In the genomic region with DNA sequence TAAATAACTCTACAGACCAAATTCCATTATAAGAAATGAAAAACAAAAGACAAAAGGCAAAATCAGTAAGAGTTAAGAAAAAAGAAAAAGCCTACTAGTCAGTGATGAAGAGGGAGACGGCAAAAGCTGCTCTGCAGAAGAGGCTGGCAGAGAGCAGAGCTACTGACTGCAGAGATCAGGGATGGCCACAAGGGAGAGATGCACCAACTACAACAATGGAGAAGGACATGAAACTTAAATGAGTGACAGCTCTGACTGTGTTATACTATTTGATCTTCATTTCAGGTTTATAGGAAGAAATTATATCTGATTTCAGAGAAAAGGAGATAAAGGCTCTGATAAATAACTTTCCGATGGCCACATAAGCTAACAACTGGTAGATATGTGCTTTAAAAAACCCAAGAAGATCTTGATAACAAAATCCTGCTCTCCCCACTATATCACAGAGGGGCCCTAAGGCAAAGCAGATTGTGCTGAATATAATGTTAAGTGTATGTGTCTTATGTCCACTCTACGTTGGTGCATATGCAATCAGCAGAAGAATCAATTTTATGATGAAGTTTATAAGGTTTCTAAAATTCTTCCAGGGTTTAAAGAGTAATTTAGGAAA, we compare ENCODE assay signal across 9 cellular contexts. TPM values are rescaled to one million over a fixed set of nuclear protein-coding genes. Genes with fewer than 3 reads are reported as not detected.
A peak's percentile ranks its signal among the peaks of the same experiment; 100 is the strongest.
DNase-seq lines count a peak whose midpoint lies in the region; ATAC-seq lines count a peak whose summit lies in the region.
"Had no signal": no experiment of that assay in that cellular context is flagged by ENCODE, and none has a peak within 500 bp of the region (broad histone marks: within the 10 kb centered on the region; RNA-seq: fewer than 3 reads in every experiment).

No MANE protein-coding gene starts in this region.

- no peak overlapping the region for H3K27ac Mint-ChIP-seq in activated T-cell treated with anti-CD3 and anti-CD28 coated beads, Interleukin-2, amount 50 U/mL, for 24 hours
- H3K27ac Mint-ChIP-seq: nephron had no signal

- peak; percentile 50 to 76 for ATAC-seq in activated T-cell treated with anti-CD3 and anti-CD28 coated beads, Interleukin-2, amount 50 U/mL, for 4 hours
- ATAC-seq in HG03520 (IDR thresholded peaks at IDR 0.05; ENCODE audit: unreplicated experiment), result peak; percentile 68
- ATAC-seq in HG03521 (IDR thresholded peaks at IDR 0.05; ENCODE audit: unreplicated experiment), result no peak
- ATAC-seq in HG03571 (IDR thresholded peaks at IDR 0.05; ENCODE audit: unreplicated experiment), result no peak

- H3K9me3 Mint-ChIP-seq in activated T-cell treated with anti-CD3 and anti-CD28 coated beads, Interleukin-2, amount 50 U/mL, for 4 hours, result no peaks in the 10 kb centered on the region
- H3K9me3 Mint-ChIP-seq in activated T-cell treated with anti-CD3 and anti-CD28 coated beads, Interleukin-2, amount 50 U/mL, for 24 hours, result no peaks in the 10 kb centered on the region
- H3K9me3 Mint-ChIP-seq: nephron had no signal

- H3K27me3 Mint-ChIP-seq in activated T-cell treated with anti-CD3 and anti-CD28 coated beads, Interleukin-2, amount 50 U/mL, for 4 hours (ENCODE audit: low read depth), result no peaks in the 10 kb centered on the region
- H3K27me3 Mint-ChIP-seq in activated T-cell treated with anti-CD3 and anti-CD28 coated beads, Interleukin-2, amount 50 U/mL, for 24 hours, result no peaks in the 10 kb centered on the region

- peaks cover 3% of the 10 kb centered on the region for H3K4me1 Mint-ChIP-seq in activated T-cell treated with anti-CD3 and anti-CD28 coated beads, Interleukin-2, amount 50 U/mL, for 4 hours (ENCODE audit: low read depth)
- peaks cover 4% of the 10 kb centered on the region for H3K4me1 Mint-ChIP-seq in activated T-cell treated with anti-CD3 and anti-CD28 coated beads, Interleukin-2, amount 50 U/mL, for 24 hours (ENCODE audit: low read depth)
- H3K4me1 Mint-ChIP-seq: nephron had no signal

- no peak for DNase-seq in activated T-cell treated with anti-CD3 and anti-CD28 coated beads, Interleukin-2, amount 50 U/mL, for 4 hours
- DNase-seq in activated T-cell treated with anti-CD3 and anti-CD28 coated beads, Interleukin-2, amount 50 U/mL, for 24 hours, result no peak
- DNase-seq in amniotic epithelial cell (ENCODE audit: low read depth), result peak; percentile 42
- DNase-seq in left kidney (ENCODE audit: low read depth, low spot score), result peak; percentile 5
- DNase-seq in NCI-H1105 (lab: John Stamatoyannopoulos, UW), result no peak

- H3K36me3 Mint-ChIP-seq in activated T-cell treated with anti-CD3 and anti-CD28 coated beads, Interleukin-2, amount 50 U/mL, for 4 hours (ENCODE audit: insufficient read depth), result peaks cover 25% of the 10 kb centered on the region
- peaks cover 79% of the 10 kb centered on the region for H3K36me3 Mint-ChIP-seq in activated T-cell treated with anti-CD3 and anti-CD28 coated beads, Interleukin-2, amount 50 U/mL, for 24 hours (ENCODE audit: low read depth)

- H3K4me3 Mint-ChIP-seq in activated T-cell treated with anti-CD3 and anti-CD28 coated beads, Interleukin-2, amount 50 U/mL, for 4 hours, result no peak overlapping the region
- H3K4me3 Mint-ChIP-seq in activated T-cell treated with anti-CD3 and anti-CD28 coated beads, Interleukin-2, amount 50 U/mL, for 24 hours, result no peak overlapping the region
- H3K4me3 Mint-ChIP-seq: nephron had no signal

RNA-seq across cellular contexts. Expression of gene COX18, which starts 58.4 kb away (rescaled TPM):
- 10 to 100 TPM; 22.1 to 25.2 (median 23.0) TPM for total RNA-seq in activated T-cell treated with anti-CD3 and anti-CD28 coated beads, Interleukin-2, amount 50 U/mL, for 4 hours

Comparison
In these comparisons a context has a peak if more than half of its experiments do, and no peak if none do; other contexts are left out.
1. ATAC-seq: peak in activated T-cell treated with anti-CD3 and anti-CD28 coated beads, Interleukin-2, amount 50 U/mL, for 4 hours (2 of 2) and HG03520 (single experiment); none in HG03521 (single experiment) and HG03571 (single experiment).
2. DNase-seq: peak in amniotic epithelial cell (single experiment) and left kidney (single experiment); none in activated T-cell treated with anti-CD3 and anti-CD28 coated beads, Interleukin-2, amount 50 U/mL, for 4 hours (single experiment), activated T-cell treated with anti-CD3 and anti-CD28 coated beads, Interleukin-2, amount 50 U/mL, for 24 hours (single experiment) and NCI-H1105 (single experiment).